Comparison of ENCODE assay signal across 8 cellular contexts in the genomic region with DNA sequence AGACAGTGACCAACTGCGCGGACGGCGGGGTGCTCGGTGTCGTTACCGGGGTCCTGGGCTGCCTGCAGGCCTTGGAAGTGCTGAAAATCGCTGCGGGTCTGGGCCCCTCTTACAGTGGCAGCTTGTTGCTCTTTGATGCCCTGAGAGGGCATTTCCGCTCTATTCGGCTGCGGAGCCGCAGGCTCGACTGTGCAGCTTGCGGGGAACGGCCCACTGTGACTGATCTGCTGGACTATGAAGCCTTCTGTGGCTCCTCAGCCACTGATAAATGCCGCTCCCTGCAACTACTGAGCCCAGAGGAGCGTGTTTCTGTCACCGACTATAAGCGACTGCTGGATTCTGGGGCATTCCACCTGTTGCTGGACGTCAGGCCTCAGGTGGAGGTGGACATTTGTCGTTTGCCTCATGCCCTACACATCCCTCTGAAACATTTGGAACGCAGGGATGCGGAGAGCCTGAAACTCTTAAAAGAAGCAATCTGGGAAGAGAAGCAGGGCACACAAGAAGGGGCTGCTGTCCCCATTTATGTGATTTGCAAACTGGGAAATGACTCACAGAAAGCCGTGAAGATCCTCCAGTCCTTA. TPM values are rescaled to one million over a fixed set of nuclear protein-coding genes. Genes with fewer than 3 reads are reported as not detected.
DNase-seq lines count a peak whose midpoint lies in the region; ATAC-seq lines count a peak whose summit lies in the region.

No MANE protein-coding gene starts in this region.

- ATAC-seq in activated naive CD8-positive, alpha-beta T cell treated with anti-CD3 and anti-CD28 coated beads, Interleukin-2, amount 10 ng/mL, durations not matched to agents 7 days and 5 days (ENCODE audit: low read depth) = no peak
- ATAC-seq in left lobe of liver = no peak

- H3K4me1 Mint-ChIP-seq in T-helper 2 cell treated with Interferon-gamma antibody and Interleukin-4, amounts not matched to agents 5 μg/mL and 100 μg/mL, for 36 hours (ENCODE audit: low read depth) = peaks cover 27% of the 10 kb centered on the region
- peaks cover 36% of the 10 kb centered on the region for H3K4me1 Mint-ChIP-seq in activated naive CD8-positive, alpha-beta T cell treated with anti-CD3 and anti-CD28 coated beads, Interleukin-2, amount 10 ng/mL, durations not matched to agents 7 days and 5 days

- peak overlapping the region; percentile 98 for H3K27ac ChIP-seq in subcutaneous abdominal adipose tissue (ENCODE audit: low read depth, low read length)

- peak overlapping the region; percentile 97 for H3K27ac Mint-ChIP-seq in T-helper 2 cell treated with Interferon-gamma antibody and Interleukin-4, amounts not matched to agents 5 μg/mL and 100 μg/mL, for 36 hours
- peak overlapping the region; percentile 93 for H3K27ac Mint-ChIP-seq in activated naive CD8-positive, alpha-beta T cell treated with anti-CD3 and anti-CD28 coated beads, Interleukin-2, amount 10 ng/mL, durations not matched to agents 7 days and 5 days

- no peaks in the 10 kb centered on the region for H3K9me3 ChIP-seq in subcutaneous abdominal adipose tissue (ENCODE audit: control insufficient read depth in 5 of 5, low read length in 5 of 5)

- peak overlapping the region; percentile 96 for H3K4me3 Mint-ChIP-seq in T-helper 2 cell treated with Interferon-gamma antibody and Interleukin-4, amounts not matched to agents 5 μg/mL and 100 μg/mL, for 36 hours
- peak overlapping the region; percentile 94 for H3K4me3 Mint-ChIP-seq in activated naive CD8-positive, alpha-beta T cell treated with anti-CD3 and anti-CD28 coated beads, Interleukin-2, amount 10 ng/mL, durations not matched to agents 7 days and 5 days

- DNase-seq in T-helper 2 cell treated with Interferon-gamma antibody and Interleukin-4, amounts not matched to agents 5 μg/mL and 100 μg/mL, for 36 hours (ENCODE audit: low spot score) = no peak
- no peak for DNase-seq in T-helper 2 cell
- no peak for DNase-seq in activated naive CD8-positive, alpha-beta T cell treated with anti-CD3 and anti-CD28 coated beads, Interleukin-2, amount 10 ng/mL, durations not matched to agents 7 days and 5 days
- peak; percentile 46 for DNase-seq in left lobe of liver (ENCODE audit: low spot score)
- no peak for DNase-seq in inferior parietal cortex (ENCODE audit: extremely low spot score)
- DNase-seq in NCI-H2081 treated with DMSO at 0.1 percent for 48 hours (lab: John Stamatoyannopoulos, UW) = no peak
- no peak for DNase-seq in cerebellar cortex (ENCODE audit: low spot score)

- peaks cover 14 to 44% (median 32%) of the 10 kb centered on the region in 5 donors for H3K4me1 ChIP-seq in subcutaneous abdominal adipose tissue (ENCODE audit: control insufficient read depth in 5 of 5, insufficient read depth in 5 of 5, low read length in 5 of 5)

- H3K27me3 Mint-ChIP-seq in T-helper 2 cell treated with Interferon-gamma antibody and Interleukin-4, amounts not matched to agents 5 μg/mL and 100 μg/mL, for 36 hours (ENCODE audit: low read depth) = no peaks in the 10 kb centered on the region
- no peaks in the 10 kb centered on the region for H3K27me3 Mint-ChIP-seq in activated naive CD8-positive, alpha-beta T cell treated with anti-CD3 and anti-CD28 coated beads, Interleukin-2, amount 10 ng/mL, durations not matched to agents 7 days and 5 days

- H3K9ac ChIP-seq in subcutaneous abdominal adipose tissue (ENCODE audit: low read length in 5 of 5) = peak overlapping the region in 4 of 5 donors; percentile 95 to 98 (median 98)

- H3K36me3 ChIP-seq in subcutaneous abdominal adipose tissue (ENCODE audit: control insufficient read depth in 5 of 5, insufficient read depth in 5 of 5, low read length in 5 of 5) = peaks cover 0 to 9% (median 5%) of the 10 kb centered on the region in 5 donors

- peaks cover 16% of the 10 kb centered on the region for H3K36me3 Mint-ChIP-seq in T-helper 2 cell treated with Interferon-gamma antibody and Interleukin-4, amounts not matched to agents 5 μg/mL and 100 μg/mL, for 36 hours (ENCODE audit: low read depth)
- H3K36me3 Mint-ChIP-seq in activated naive CD8-positive, alpha-beta T cell treated with anti-CD3 and anti-CD28 coated beads, Interleukin-2, amount 10 ng/mL, durations not matched to agents 7 days and 5 days = peaks cover 7% of the 10 kb centered on the region

- peak overlapping the region; percentile 51 to 99 (median 99) for H3K4me3 ChIP-seq in subcutaneous abdominal adipose tissue (ENCODE audit: low read depth in 1 of 5, low read length in 5 of 5)

- H3K27me3 ChIP-seq in subcutaneous abdominal adipose tissue (ENCODE audit: control insufficient read depth in 5 of 5, insufficient read depth in 4 of 5, low read length in 5 of 5) = no peaks in the 10 kb centered on the region

- POLR2A ChIA-PET in activated naive CD8-positive, alpha-beta T cell treated with anti-CD3 and anti-CD28 coated beads, Interleukin-2, amount 10 ng/mL, durations not matched to agents 7 days and 5 days (lab: Charles Lee) = interaction anchor here (3.4 to 3.9 kb wide), 2 partner anchors 28 to 165 kb away, joined by 41 to 106 read pairs; partner anchors contain the start of genes ADNP and BCAS4

- H3K9me3 Mint-ChIP-seq in T-helper 2 cell treated with Interferon-gamma antibody and Interleukin-4, amounts not matched to agents 5 μg/mL and 100 μg/mL, for 36 hours = no peaks in the 10 kb centered on the region
- no peaks in the 10 kb centered on the region for H3K9me3 Mint-ChIP-seq in activated naive CD8-positive, alpha-beta T cell treated with anti-CD3 and anti-CD28 coated beads, Interleukin-2, amount 10 ng/mL, durations not matched to agents 7 days and 5 days

RNA-seq across cellular contexts. Expression of gene MOCS3, which starts 1.0 kb away (rescaled TPM):
- total RNA-seq in activated naive CD8-positive, alpha-beta T cell treated with anti-CD3 and anti-CD28 coated beads, Interleukin-2, amount 10 ng/mL, durations not matched to agents 7 days and 5 days = 1 to 10 TPM; 5.3 to 5.8 TPM
- total RNA-seq in left lobe of liver = 2.6 TPM

RNA-seq across cellular contexts. Expression of gene DPM1, which starts 1.3 kb away (rescaled TPM):
- 10 to 100 TPM; 48.1 to 48.9 TPM for total RNA-seq in activated naive CD8-positive, alpha-beta T cell treated with anti-CD3 and anti-CD28 coated beads, Interleukin-2, amount 10 ng/mL, durations not matched to agents 7 days and 5 days
- total RNA-seq in left lobe of liver = 13.6 TPM

RNA-seq across cellular contexts. Expression of gene ADNP, which starts 28.4 kb away (rescaled TPM):
- total RNA-seq in activated naive CD8-positive, alpha-beta T cell treated with anti-CD3 and anti-CD28 coated beads, Interleukin-2, amount 10 ng/mL, durations not matched to agents 7 days and 5 days = 10 to 100 TPM; 75.1 to 77.6 TPM
- 21.1 TPM for total RNA-seq in left lobe of liver
